In genomic region chr11:132248585-132248984, GRCh38 we compare ENCODE assay signal across 20 cellular contexts.
"Had no signal": no experiment of that assay in that cellular context is flagged by ENCODE, and none has a peak within 500 bp of the region (broad histone marks: within the 10 kb centered on the region; RNA-seq: fewer than 3 reads in every experiment).

No MANE protein-coding gene starts in this region.

- ATAC-seq: activated CD8-positive, alpha-beta T cell treated with anti-CD3 and anti-CD28 coated beads for 36 hours; left lobe of liver; natural killer cell treated with Interleukin-12 subunit alpha and Interleukin-12 subunit beta and Interleukin-15 and Interleukin-18, amount 100 ng/mL, for 72 hours had no signal

- H3K27me3 ChIP-seq: tibial artery, uterus had no signal

- H3K4me3 Mint-ChIP-seq: activated CD4-positive, alpha-beta T cell treated with anti-CD3 and anti-CD28 coated beads, Interleukin-2, amount 10 ng/mL, durations not matched to agents 24 days and 14 days; activated CD8-positive, alpha-beta T cell treated with anti-CD3 and anti-CD28 coated beads for 36 hours; activated naive CD4-positive, alpha-beta T cell treated with anti-CD3 and anti-CD28 coated beads, Interleukin-2, amount 10 ng/mL, durations not matched to agents 7 days and 5 days; central memory CD8-positive, alpha-beta T cell; mesothelial cell of epicardium; natural killer cell treated with Interleukin-12 subunit alpha and Interleukin-12 subunit beta and Interleukin-15 and Interleukin-18, amount 100 ng/mL, for 72 hours had no signal

- H3K4me3 ChIP-seq: lung, tibial artery, uterus had no signal

- H3K4me1 Mint-ChIP-seq: activated CD4-positive, alpha-beta T cell treated with anti-CD3 and anti-CD28 coated beads, Interleukin-2, amount 10 ng/mL, durations not matched to agents 24 days and 14 days; activated naive CD4-positive, alpha-beta T cell treated with anti-CD3 and anti-CD28 coated beads, Interleukin-2, amount 10 ng/mL, durations not matched to agents 7 days and 5 days; central memory CD8-positive, alpha-beta T cell; mesothelial cell of epicardium had no signal

- H3K9me3 ChIP-seq: tibial artery had no signal

- H3K27me3 Mint-ChIP-seq: activated CD4-positive, alpha-beta T cell treated with anti-CD3 and anti-CD28 coated beads, Interleukin-2, amount 10 ng/mL, durations not matched to agents 24 days and 14 days; activated naive CD4-positive, alpha-beta T cell treated with anti-CD3 and anti-CD28 coated beads, Interleukin-2, amount 10 ng/mL, durations not matched to agents 7 days and 5 days; central memory CD8-positive, alpha-beta T cell; natural killer cell treated with Interleukin-12 subunit alpha and Interleukin-12 subunit beta and Interleukin-15 and Interleukin-18, amount 100 ng/mL, for 72 hours had no signal

- H3K36me3 ChIP-seq: tibial artery, uterus had no signal

- DNase-seq: activated CD4-positive, alpha-beta T cell treated with anti-CD3 and anti-CD28 coated beads, Interleukin-2, amount 10 ng/mL, durations not matched to agents 24 days and 14 days; activated CD4-positive, CD25-positive, alpha-beta regulatory T cell; activated CD8-positive, alpha-beta T cell treated with anti-CD3 and anti-CD28 coated beads for 36 hours; activated naive CD4-positive, alpha-beta T cell treated with anti-CD3 and anti-CD28 coated beads, Interleukin-2, amount 10 ng/mL, durations not matched to agents 7 days and 5 days; activated T-cell treated with anti-CD3 and anti-CD28 coated beads, Interleukin-2, amount 50 U/mL, for 1 hour; aorta; cortex of kidney; effector CD4-positive, alpha-beta T cell; kidney; stimulated activated CD4-positive, alpha-beta T cell treated with anti-CD3 and anti-CD28 coated beads, Interleukin-2, amount 100 ng/mL, for 24 hours; stimulated activated naive CD4-positive, alpha-beta T cell treated with Interleukin-2 at 50 U/mL for 16 hours; T-helper 9 cell; tibial artery; uterus had no signal

- H3K4me1 ChIP-seq: tibial artery, uterus had no signal

- H3K36me3 Mint-ChIP-seq: activated naive CD4-positive, alpha-beta T cell treated with anti-CD3 and anti-CD28 coated beads, Interleukin-2, amount 10 ng/mL, durations not matched to agents 7 days and 5 days; mesothelial cell of epicardium; natural killer cell treated with Interleukin-12 subunit alpha and Interleukin-12 subunit beta and Interleukin-15 and Interleukin-18, amount 100 ng/mL, for 72 hours had no signal

- H3K9me3 Mint-ChIP-seq: activated CD4-positive, alpha-beta T cell treated with anti-CD3 and anti-CD28 coated beads, Interleukin-2, amount 10 ng/mL, durations not matched to agents 24 days and 14 days; activated CD8-positive, alpha-beta T cell treated with anti-CD3 and anti-CD28 coated beads for 36 hours had no signal

- H3K27ac ChIP-seq: tibial artery, uterus had no signal

- H3K27ac Mint-ChIP-seq: activated CD4-positive, alpha-beta T cell treated with anti-CD3 and anti-CD28 coated beads, Interleukin-2, amount 10 ng/mL, durations not matched to agents 24 days and 14 days; activated CD8-positive, alpha-beta T cell treated with anti-CD3 and anti-CD28 coated beads for 36 hours; activated naive CD4-positive, alpha-beta T cell treated with anti-CD3 and anti-CD28 coated beads, Interleukin-2, amount 10 ng/mL, durations not matched to agents 7 days and 5 days; activated T-helper 2 cell treated with anti-CD3 and anti-CD28 coated beads, Interferon-gamma antibody, Interleukin-2, Interleukin-4, amounts not matched to agents 10 μg/mL and 5 μg/mL and 100 μg/mL, durations not matched to agents 14 hours and 24 hours and 36 hours; mesothelial cell of epicardium; natural killer cell treated with Interleukin-12 subunit alpha and Interleukin-12 subunit beta and Interleukin-15 and Interleukin-18, amount 100 ng/mL, for 72 hours had no signal
